34 cellular contexts compared by ENCODE assay signal in genomic region chr2:144290276-144290675, GRCh38.
"Had no signal": no experiment of that assay in that cellular context is flagged by ENCODE, and none has a peak within 500 bp of the region (broad histone marks: within the 10 kb centered on the region; RNA-seq: fewer than 3 reads in every experiment).

No MANE protein-coding gene starts in this region.

- DNase-seq: activated CD4-positive, alpha-beta memory T cell treated with anti-CD3 and anti-CD28 coated beads for 36 hours; activated CD4-positive, alpha-beta T cell treated with anti-CD3 and anti-CD28 coated beads for 36 hours; activated CD4-positive, alpha-beta T cell treated with anti-CD3 and anti-CD28 coated beads, Interleukin-2, amount 10 ng/mL, durations not matched to agents 24 days and 14 days; activated CD4-positive, CD25-positive, alpha-beta regulatory T cell; activated CD4-positive, CD25-positive, alpha-beta regulatory T cell treated with anti-CD3 and anti-CD28 coated beads, Interleukin-2, amount 50 U/mL, for 72 hours; activated CD8-positive, alpha-beta memory T cell treated with anti-CD3 and anti-CD28 coated beads, Interleukin-2, amount 10 ng/mL, durations not matched to agents 7 days and 5 days; activated CD8-positive, alpha-beta memory T cell treated with anti-CD3 and anti-CD28 coated beads, Interleukin-2, amount 50 U/mL, for 4 hours; activated CD8-positive, alpha-beta T cell treated with anti-CD3 and anti-CD28 coated beads, Interleukin-2, amount 10 ng/mL, durations not matched to agents 7 days and 5 days; activated gamma-delta T cell; activated naive CD4-positive, alpha-beta T cell; activated naive CD4-positive, alpha-beta T cell treated with anti-CD3 and anti-CD28 coated beads, Interleukin-2, amount 10 ng/mL, durations not matched to agents 7 days and 5 days; activated naive CD8-positive, alpha-beta T cell treated with anti-CD3 and anti-CD28 coated beads, Interleukin-2, amount 10 ng/mL, durations not matched to agents 7 days and 5 days; activated T-cell treated with anti-CD3 and anti-CD28 coated beads, Interleukin-2, amount 50 U/mL, for 1 hour; activated T-cell treated with anti-CD3 and anti-CD28 coated beads, Interleukin-2, amount 50 U/mL, for 48 hours; central memory CD4-positive, alpha-beta T cell; dorsolateral prefrontal cortex; effector memory CD4-positive, alpha-beta T cell; erythroblast; foreskin keratinocyte; head of caudate nucleus; T-helper 1 cell; T-helper 17 cell; T1000 had no signal

- H3K27ac ChIP-seq: ascending aorta, breast epithelium, cardiac muscle cell, coronary artery, dorsolateral prefrontal cortex, esophagus muscularis mucosa, foreskin keratinocyte, gastroesophageal sphincter had no signal

- H3K27ac Mint-ChIP-seq: activated CD4-positive, alpha-beta memory T cell treated with anti-CD3 and anti-CD28 coated beads for 36 hours; activated CD4-positive, alpha-beta T cell treated with anti-CD3 and anti-CD28 coated beads for 36 hours; activated CD4-positive, alpha-beta T cell treated with anti-CD3 and anti-CD28 coated beads, Interleukin-2, amount 10 ng/mL, durations not matched to agents 24 days and 14 days; activated CD8-positive, alpha-beta memory T cell treated with anti-CD3 and anti-CD28 coated beads, Interleukin-2, amount 10 ng/mL, durations not matched to agents 7 days and 5 days; activated CD8-positive, alpha-beta T cell treated with anti-CD3 and anti-CD28 coated beads, Interleukin-2, amount 10 ng/mL, durations not matched to agents 7 days and 5 days; activated naive CD4-positive, alpha-beta T cell treated with anti-CD3 and anti-CD28 coated beads, Interleukin-2, amount 10 ng/mL, durations not matched to agents 7 days and 5 days; activated naive CD4-positive, alpha-beta T cell treated with anti-CD3 and anti-CD28 coated beads, Interleukin-2, amount 50 U/mL, for 72 hours; activated naive CD8-positive, alpha-beta T cell treated with anti-CD3 and anti-CD28 coated beads, Interleukin-2, amount 10 ng/mL, durations not matched to agents 7 days and 5 days; activated T-helper 1 cell treated with anti-CD3 and anti-CD28 coated beads, Interleukin-12 subunit alpha, Interleukin-12 subunit beta, Interleukin-2, Interleukin-4 antibody, amounts not matched to agents 30 ng/mL and 10 ng/mL and 1 ng/mL, durations not matched to agents 14 hours and 24 hours and 36 hours; brain; dendritic cell treated with granulocyte-macrophage colony-stimulating factor and Interleukin-4, amounts not matched to agents 40 ng/mL and 50 ng/mL, for 4 days; T-helper 17 cell; T-helper 2 cell treated with Interferon-gamma antibody and Interleukin-4, amounts not matched to agents 5 μg/mL and 100 μg/mL, for 36 hours had no signal

- H3K4me3 Mint-ChIP-seq: activated CD4-positive, alpha-beta memory T cell treated with anti-CD3 and anti-CD28 coated beads for 36 hours; activated CD4-positive, alpha-beta T cell treated with anti-CD3 and anti-CD28 coated beads for 36 hours; activated CD4-positive, alpha-beta T cell treated with anti-CD3 and anti-CD28 coated beads, Interleukin-2, amount 10 ng/mL, durations not matched to agents 24 days and 14 days; activated CD8-positive, alpha-beta memory T cell treated with anti-CD3 and anti-CD28 coated beads, Interleukin-2, amount 10 ng/mL, durations not matched to agents 7 days and 5 days; activated CD8-positive, alpha-beta T cell treated with anti-CD3 and anti-CD28 coated beads, Interleukin-2, amount 10 ng/mL, durations not matched to agents 7 days and 5 days; activated naive CD4-positive, alpha-beta T cell treated with anti-CD3 and anti-CD28 coated beads, Interleukin-2, amount 10 ng/mL, durations not matched to agents 7 days and 5 days; activated naive CD8-positive, alpha-beta T cell treated with anti-CD3 and anti-CD28 coated beads, Interleukin-2, amount 10 ng/mL, durations not matched to agents 7 days and 5 days; activated T-helper 1 cell treated with anti-CD3 and anti-CD28 coated beads, Interleukin-12 subunit alpha, Interleukin-12 subunit beta, Interleukin-2, Interleukin-4 antibody, amounts not matched to agents 30 ng/mL and 10 ng/mL and 1 ng/mL, durations not matched to agents 14 hours and 24 hours and 36 hours; brain; dendritic cell treated with granulocyte-macrophage colony-stimulating factor and Interleukin-4, amounts not matched to agents 40 ng/mL and 50 ng/mL, for 4 days; T-helper 17 cell; T-helper 2 cell treated with Interferon-gamma antibody and Interleukin-4, amounts not matched to agents 5 μg/mL and 100 μg/mL, for 36 hours had no signal

- H3K27me3 ChIP-seq: ascending aorta, breast epithelium, cardiac muscle cell, dorsolateral prefrontal cortex, esophagus muscularis mucosa, foreskin keratinocyte, gastroesophageal sphincter had no signal

- H3K4me3 ChIP-seq: ascending aorta, breast epithelium, cardiac muscle cell, coronary artery, dorsolateral prefrontal cortex, esophagus muscularis mucosa, gastroesophageal sphincter had no signal

- H3K36me3 ChIP-seq: ascending aorta, breast epithelium, cardiac muscle cell, esophagus muscularis mucosa, gastroesophageal sphincter had no signal

- H3K9me3 Mint-ChIP-seq: activated CD4-positive, alpha-beta memory T cell treated with anti-CD3 and anti-CD28 coated beads for 36 hours had no signal

- H3K36me3 Mint-ChIP-seq: activated naive CD4-positive, alpha-beta T cell treated with anti-CD3 and anti-CD28 coated beads, Interleukin-2, amount 10 ng/mL, durations not matched to agents 7 days and 5 days had no signal

- H3K4me1 ChIP-seq: ascending aorta, breast epithelium, esophagus muscularis mucosa, foreskin keratinocyte, gastroesophageal sphincter had no signal

- H3K4me1 Mint-ChIP-seq: activated CD4-positive, alpha-beta T cell treated with anti-CD3 and anti-CD28 coated beads for 36 hours; activated CD4-positive, alpha-beta T cell treated with anti-CD3 and anti-CD28 coated beads, Interleukin-2, amount 10 ng/mL, durations not matched to agents 24 days and 14 days; activated naive CD4-positive, alpha-beta T cell treated with anti-CD3 and anti-CD28 coated beads, Interleukin-2, amount 10 ng/mL, durations not matched to agents 7 days and 5 days; brain had no signal

- H3K9me3 ChIP-seq: ascending aorta, esophagus muscularis mucosa, gastroesophageal sphincter had no signal

- H3K27me3 Mint-ChIP-seq: activated CD4-positive, alpha-beta memory T cell treated with anti-CD3 and anti-CD28 coated beads for 36 hours; activated CD4-positive, alpha-beta T cell treated with anti-CD3 and anti-CD28 coated beads for 36 hours; activated CD4-positive, alpha-beta T cell treated with anti-CD3 and anti-CD28 coated beads, Interleukin-2, amount 10 ng/mL, durations not matched to agents 24 days and 14 days; activated CD8-positive, alpha-beta memory T cell treated with anti-CD3 and anti-CD28 coated beads, Interleukin-2, amount 10 ng/mL, durations not matched to agents 7 days and 5 days; activated naive CD4-positive, alpha-beta T cell treated with anti-CD3 and anti-CD28 coated beads, Interleukin-2, amount 10 ng/mL, durations not matched to agents 7 days and 5 days; activated naive CD8-positive, alpha-beta T cell treated with anti-CD3 and anti-CD28 coated beads, Interleukin-2, amount 10 ng/mL, durations not matched to agents 7 days and 5 days; brain; dendritic cell treated with granulocyte-macrophage colony-stimulating factor and Interleukin-4, amounts not matched to agents 40 ng/mL and 50 ng/mL, for 4 days; T-helper 17 cell had no signal
